In genomic region chr2:58042486-58042970, GRCh38 we compare ENCODE assay signal across 1 cellular context.
TF ChIP-seq lines count a peak whose summit lies in the region.

No MANE protein-coding gene starts in this region.

TF ChIP-seq in HepG2, 621 proteins besides CTCF, POLR2A, EP300 and RAD21 (continued from another document):
- TF ChIP-seq AKNA (CRISPR knock-in tag; IDR thresholded peaks at IDR 0.05; ENCODE audit: borderline replicate concordance) (no peak), ZNF281 (CRISPR knock-in tag; IDR thresholded peaks at IDR 0.05; ENCODE audit: borderline replicate concordance) (no peak), NFE2L1 (CRISPR knock-in tag; IDR thresholded peaks at IDR 0.05; ENCODE audit: borderline replicate concordance) (no peak), SYNCRIP (IDR thresholded peaks at IDR 0.05; ENCODE audit: insufficient read depth, low read depth, low read length) (no peak), NCOR1 (IDR thresholded peaks at IDR 0.05; ENCODE audit: borderline replicate concordance, low read length) (peak; percentile 68; the same call in 1 of the 2 replicates), HBP1 (CRISPR knock-in tag; IDR thresholded peaks at IDR 0.05; ENCODE audit: low read depth) (no peak), E2F1 (CRISPR knock-in tag; IDR thresholded peaks at IDR 0.05) (no peak), ZNF792 (CRISPR knock-in tag; IDR thresholded peaks at IDR 0.05) (peak; percentile 25; the same call in 1 of the 2 replicates), RNF2 (conservative IDR thresholded peaks at IDR 0.05; ENCODE audit: low read depth) (0 out of 2 replicates have a peak, but pooled peaks have one; percentile 16), MIXL1 (CRISPR knock-in tag; IDR thresholded peaks at IDR 0.05) (no peak), SPEN (CRISPR knock-in tag; IDR thresholded peaks at IDR 0.05; ENCODE audit: low read depth) (no peak)
